30 cellular contexts compared by ENCODE assay signal in the genomic region with DNA sequence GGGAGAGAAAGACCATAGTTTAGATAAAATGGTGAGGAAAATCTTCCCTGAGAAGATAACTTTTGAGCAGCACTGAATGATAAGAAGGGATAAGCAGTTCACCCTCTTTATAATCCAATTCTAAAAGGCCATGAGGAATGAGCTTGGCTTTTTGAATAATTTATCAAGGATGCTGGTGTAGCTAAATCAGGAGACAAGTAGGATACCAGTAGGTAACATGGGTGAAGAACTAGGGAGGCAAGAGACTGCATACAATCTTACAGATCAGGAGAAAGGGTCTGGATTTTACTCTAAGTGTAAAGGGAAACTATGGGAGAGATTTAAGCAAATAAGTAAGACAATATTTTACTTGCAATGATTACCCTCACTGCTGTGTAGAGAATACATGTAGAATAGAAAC.
"Had no signal": no experiment of that assay in that cellular context is flagged by ENCODE, and none has a peak within 500 bp of the region (broad histone marks: within the 10 kb centered on the region; RNA-seq: fewer than 3 reads in every experiment).

No MANE protein-coding gene starts in this region.

- H3K27me3 Mint-ChIP-seq: naive thymus-derived CD8-positive, alpha-beta T cell; natural killer cell treated with Interleukin-12 subunit alpha and Interleukin-12 subunit beta and Interleukin-15 and Interleukin-18, amount 100 ng/mL, for 72 hours; progenitor cell of endocrine pancreas; stimulated activated naive B cell treated with anti-CD40 and anti-IgM and Interleukin-4, amounts not matched to agents 10 μg/mL and 1 μg/mL and 100 μg/mL, for 72 hours; stimulated activated naive CD8-positive, alpha-beta T cell treated with anti-CD3 and anti-CD28 coated beads, Interleukin-15, Interleukin-2, amounts not matched to agents 100 ng/mL and 50 ng/mL, for 24 hours; type B pancreatic cell had no signal

- H3K9ac ChIP-seq: neural progenitor cell, parathyroid adenoma had no signal

- H3K4me3 ChIP-seq: neural progenitor cell, ovary, psoas muscle, right lobe of liver, sigmoid colon, stomach, suprapubic skin, testis, tibial artery, transverse colon, upper lobe of right lung, uterus had no signal

- H3K27ac ChIP-seq: neural progenitor cell, ovary, parathyroid adenoma, right lobe of liver, sigmoid colon, stomach, suprapubic skin, testis, tibial artery, transverse colon, upper lobe of right lung, uterus had no signal

- H2AFZ ChIP-seq: neural progenitor cell, parathyroid adenoma had no signal

- H3K27me3 ChIP-seq: neural progenitor cell, ovary, right lobe of liver, sigmoid colon, stomach, suprapubic skin, testis, tibial artery, transverse colon, upper lobe of right lung, uterus had no signal

- DNase-seq: naive thymus-derived CD8-positive, alpha-beta T cell; occipital lobe; ovary; posterior cingulate gyrus; psoas muscle; right cardiac atrium; right lobe of liver; sigmoid colon; small intestine; stimulated activated CD4-positive, alpha-beta T cell treated with anti-CD3 and anti-CD28 coated beads, Interleukin-15, amount 100 ng/mL, for 24 hours; stimulated activated CD4-positive, alpha-beta T cell treated with anti-CD3 and anti-CD28 coated beads, Interleukin-2, amount 100 ng/mL, for 24 hours; stimulated activated CD4-positive, alpha-beta T cell treated with anti-CD3 and anti-CD28 coated beads, Interleukin-2, amount 100 ng/mL, for 48 hours; stimulated activated CD4-positive, alpha-beta T cell treated with anti-CD3 and anti-CD28 coated beads, Interleukin-4, amount 100 ng/mL, for 24 hours; stimulated activated naive B cell treated with anti-CD40 and anti-IgM and Interleukin-4, amounts not matched to agents 10 μg/mL and 1 μg/mL and 100 μg/mL, for 72 hours; stimulated activated naive CD4-positive, alpha-beta T cell treated with Interleukin-2 at 50 U/mL for 16 hours; stomach; substantia nigra; testis; tibial artery; transverse colon; upper lobe of right lung; uterus had no signal

- H3K27ac Mint-ChIP-seq: natural killer cell treated with Interleukin-12 subunit alpha and Interleukin-12 subunit beta and Interleukin-15 and Interleukin-18, amount 100 ng/mL, for 72 hours; neural progenitor cell; progenitor cell of endocrine pancreas; stimulated activated naive B cell treated with anti-CD40 and anti-IgM and Interleukin-4, amounts not matched to agents 10 μg/mL and 1 μg/mL and 100 μg/mL, for 72 hours; stimulated activated naive CD8-positive, alpha-beta T cell treated with anti-CD3 and anti-CD28 coated beads, Interleukin-15, Interleukin-2, amounts not matched to agents 100 ng/mL and 50 ng/mL, for 24 hours; type B pancreatic cell had no signal

- H3K36me3 ChIP-seq: ovary, uterus had no signal

- H3K4me2 ChIP-seq: neural progenitor cell had no signal

- FAIRE-seq: small intestine had no signal

- H3K9me3 ChIP-seq: ovary, psoas muscle, right lobe of liver, sigmoid colon, stomach, suprapubic skin, testis, tibial artery, transverse colon, upper lobe of right lung, uterus had no signal

- H3K9me3 Mint-ChIP-seq: naive thymus-derived CD8-positive, alpha-beta T cell; natural killer cell treated with Interleukin-12 subunit alpha and Interleukin-12 subunit beta and Interleukin-15 and Interleukin-18, amount 100 ng/mL, for 72 hours; stimulated activated effector memory CD8-positive, alpha-beta T cell treated with anti-CD3 and anti-CD28 coated beads, Interleukin-12 subunit alpha, Interleukin-12 subunit beta, amount 100 ng/mL, for 72 hours; type B pancreatic cell had no signal

- H3K4me1 ChIP-seq: neural progenitor cell, parathyroid adenoma, psoas muscle, suprapubic skin, testis, upper lobe of right lung, uterus had no signal

- H3K4me1 Mint-ChIP-seq: neural progenitor cell had no signal

- ATAC-seq: naive thymus-derived CD8-positive, alpha-beta T cell; natural killer cell treated with Interleukin-12 subunit alpha and Interleukin-12 subunit beta and Interleukin-15 and Interleukin-18, amount 100 ng/mL, for 72 hours; psoas muscle; right cardiac atrium; right lobe of liver; stimulated activated effector memory CD8-positive, alpha-beta T cell treated with anti-CD3 and anti-CD28 coated beads, Interleukin-12 subunit alpha, Interleukin-12 subunit beta, amount 100 ng/mL, for 72 hours; stimulated activated naive B cell treated with anti-CD40 and anti-IgM and Interleukin-4, amounts not matched to agents 10 μg/mL and 1 μg/mL and 100 μg/mL, for 72 hours; upper lobe of right lung had no signal

- H3K4me3 Mint-ChIP-seq: natural killer cell treated with Interleukin-12 subunit alpha and Interleukin-12 subunit beta and Interleukin-15 and Interleukin-18, amount 100 ng/mL, for 72 hours; neural progenitor cell; stimulated activated effector memory CD8-positive, alpha-beta T cell treated with anti-CD3 and anti-CD28 coated beads, Interleukin-12 subunit alpha, Interleukin-12 subunit beta, amount 100 ng/mL, for 72 hours; stimulated activated naive B cell treated with anti-CD40 and anti-IgM and Interleukin-4, amounts not matched to agents 10 μg/mL and 1 μg/mL and 100 μg/mL, for 72 hours; stimulated activated naive CD8-positive, alpha-beta T cell treated with anti-CD3 and anti-CD28 coated beads, Interleukin-15, Interleukin-2, amounts not matched to agents 100 ng/mL and 50 ng/mL, for 24 hours; type B pancreatic cell had no signal
